Comparison of ENCODE assay signal across 1 cellular context in genomic region chr13:51380269-51380668, GRCh38.
TF ChIP-seq lines count a peak whose summit lies in the region.

No MANE protein-coding gene starts in this region.

TF ChIP-seq in SK-N-SH treated with all-trans-retinoic acid at 6 μM for 48 hours, 23 proteins besides CTCF, POLR2A, EP300 and RAD21 (continued from another document):
- TF ChIP-seq, protein P1, sequence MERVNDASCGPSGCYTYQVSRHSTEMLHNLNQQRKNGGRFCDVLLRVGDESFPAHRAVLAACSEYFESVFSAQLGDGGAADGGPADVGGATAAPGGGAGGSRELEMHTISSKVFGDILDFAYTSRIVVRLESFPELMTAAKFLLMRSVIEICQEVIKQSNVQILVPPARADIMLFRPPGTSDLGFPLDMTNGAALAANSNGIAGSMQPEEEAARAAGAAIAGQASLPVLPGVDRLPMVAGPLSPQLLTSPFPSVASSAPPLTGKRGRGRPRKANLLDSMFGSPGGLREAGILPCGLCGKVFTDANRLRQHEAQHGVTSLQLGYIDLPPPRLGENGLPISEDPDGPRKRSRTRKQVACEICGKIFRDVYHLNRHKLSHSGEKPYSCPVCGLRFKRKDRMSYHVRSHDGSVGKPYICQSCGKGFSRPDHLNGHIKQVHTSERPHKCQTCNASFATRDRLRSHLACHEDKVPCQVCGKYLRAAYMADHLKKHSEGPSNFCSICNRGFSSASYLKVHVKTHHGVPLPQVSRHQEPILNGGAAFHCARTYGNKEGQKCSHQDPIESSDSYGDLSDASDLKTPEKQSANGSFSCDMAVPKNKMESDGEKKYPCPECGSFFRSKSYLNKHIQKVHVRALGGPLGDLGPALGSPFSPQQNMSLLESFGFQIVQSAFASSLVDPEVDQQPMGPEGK (CRISPR knock-in tag; IDR thresholded peaks at IDR 0.05; ENCODE audit: borderline replicate concordance), result no peak
